In the genomic region with DNA sequence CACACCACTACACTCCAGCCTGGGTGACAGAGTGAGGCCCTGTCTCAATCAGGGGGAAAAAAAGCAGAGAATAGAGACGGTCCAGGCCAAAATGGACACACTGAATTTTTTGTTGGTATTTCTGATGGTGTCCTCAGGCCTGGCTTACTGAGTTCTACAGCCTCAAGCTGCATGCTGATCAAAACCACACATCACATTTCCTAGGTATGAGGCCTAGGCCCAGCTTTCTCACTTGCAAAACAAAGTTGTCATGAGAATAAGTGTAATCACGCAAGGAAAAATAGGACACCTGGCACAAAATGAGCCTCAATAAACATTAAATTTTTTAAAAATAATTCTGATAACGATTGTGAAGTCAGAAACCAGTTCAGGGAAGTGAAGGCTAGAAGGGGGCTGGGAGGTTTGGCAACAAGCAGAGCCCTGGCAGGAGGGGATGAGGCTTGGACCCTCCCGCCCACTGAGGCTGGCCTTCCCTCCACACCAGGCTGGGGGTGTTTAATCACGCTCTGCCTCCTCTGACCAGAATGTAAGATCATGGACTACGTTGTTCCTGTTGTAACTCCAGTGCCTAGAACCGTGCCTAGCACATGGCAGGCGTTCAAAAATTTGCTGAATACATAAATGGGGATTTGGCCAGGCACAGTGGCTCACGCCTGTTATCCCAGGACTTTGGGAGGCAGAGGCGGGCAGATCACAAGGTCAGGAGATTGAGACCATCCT, we compare ENCODE assay signal across 1 cellular context.
TF ChIP-seq lines count a peak whose summit lies in the region.

No MANE protein-coding gene starts in this region.

TF ChIP-seq in HEK293, 187 proteins besides CTCF, POLR2A, EP300 and RAD21 (continued from another document):
- TF ChIP-seq, protein P1, sequence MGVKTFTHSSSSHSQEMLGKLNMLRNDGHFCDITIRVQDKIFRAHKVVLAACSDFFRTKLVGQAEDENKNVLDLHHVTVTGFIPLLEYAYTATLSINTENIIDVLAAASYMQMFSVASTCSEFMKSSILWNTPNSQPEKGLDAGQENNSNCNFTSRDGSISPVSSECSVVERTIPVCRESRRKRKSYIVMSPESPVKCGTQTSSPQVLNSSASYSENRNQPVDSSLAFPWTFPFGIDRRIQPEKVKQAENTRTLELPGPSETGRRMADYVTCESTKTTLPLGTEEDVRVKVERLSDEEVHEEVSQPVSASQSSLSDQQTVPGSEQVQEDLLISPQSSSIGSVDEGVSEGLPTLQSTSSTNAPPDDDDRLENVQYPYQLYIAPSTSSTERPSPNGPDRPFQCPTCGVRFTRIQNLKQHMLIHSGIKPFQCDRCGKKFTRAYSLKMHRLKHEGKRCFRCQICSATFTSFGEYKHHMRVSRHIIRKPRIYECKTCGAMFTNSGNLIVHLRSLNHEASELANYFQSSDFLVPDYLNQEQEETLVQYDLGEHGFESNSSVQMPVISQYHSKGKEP (tag by site-specific recombination; IDR thresholded peaks at IDR 0.05): no peak
- no peak for TF ChIP-seq REPIN1 (tag by site-specific recombination; IDR thresholded peaks at IDR 0.05; ENCODE audit: low read depth)
- TF ChIP-seq, protein P2, sequence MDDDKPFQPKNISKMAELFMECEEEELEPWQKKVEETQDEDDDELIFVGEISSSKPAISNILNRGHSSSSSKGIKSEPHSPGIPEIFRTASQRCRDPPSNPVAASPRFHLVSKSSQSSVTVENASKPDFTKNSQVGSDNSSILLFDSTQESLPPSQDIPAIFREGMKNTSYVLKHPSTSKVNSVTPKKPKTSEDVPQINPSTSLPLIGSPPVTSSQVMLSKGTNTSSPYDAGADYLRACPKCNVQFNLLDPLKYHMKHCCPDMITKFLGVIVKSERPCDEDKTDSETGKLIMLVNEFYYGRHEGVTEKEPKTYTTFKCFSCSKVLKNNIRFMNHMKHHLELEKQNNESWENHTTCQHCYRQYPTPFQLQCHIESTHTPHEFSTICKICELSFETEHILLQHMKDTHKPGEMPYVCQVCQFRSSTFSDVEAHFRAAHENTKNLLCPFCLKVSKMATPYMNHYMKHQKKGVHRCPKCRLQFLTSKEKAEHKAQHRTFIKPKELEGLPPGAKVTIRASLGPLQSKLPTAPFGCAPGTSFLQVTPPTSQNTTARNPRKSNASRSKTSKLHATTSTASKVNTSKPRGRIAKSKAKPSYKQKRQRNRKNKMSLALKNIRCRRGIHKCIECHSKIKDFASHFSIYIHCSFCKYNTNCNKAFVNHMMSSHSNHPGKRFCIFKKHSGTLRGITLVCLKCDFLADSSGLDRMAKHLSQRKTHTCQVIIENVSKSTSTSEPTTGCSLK (tag by site-specific recombination; IDR thresholded peaks at IDR 0.05): no peak
- TF ChIP-seq EGR2 (tag by site-specific recombination; IDR thresholded peaks at IDR 0.05; ENCODE audit: low read depth): peak; percentile 35; the same call in 1 of the 2 replicates
